In genomic region chr10:29012926-29013554, GRCh38 we compare ENCODE assay signal across 18 cellular contexts.
"Had no signal": no experiment of that assay in that cellular context is flagged by ENCODE, and none has a peak within 500 bp of the region (broad histone marks: within the 10 kb centered on the region; RNA-seq: fewer than 3 reads in every experiment).

No MANE protein-coding gene starts in this region.

- H3K27ac ChIP-seq: hepatocyte, left ventricle myocardium inferior, lower lobe of right lung, spleen, tibial artery, upper lobe of right lung, vagina had no signal

- H3K9me3 ChIP-seq: lower lobe of right lung, tibial artery, upper lobe of right lung, vagina had no signal

- DNase-seq: effector memory CD4-positive, alpha-beta T cell; foreskin melanocyte; head of caudate nucleus; kidney; left cardiac atrium; left ventricle myocardium inferior; lower lobe of right lung; midbrain; naive B cell; posterior cingulate gyrus; spleen; stimulated activated CD4-positive, alpha-beta T cell treated with anti-CD3 and anti-CD28 coated beads, Interleukin-15, amount 100 ng/mL, for 24 hours; stimulated activated CD4-positive, alpha-beta T cell treated with anti-CD3 and anti-CD28 coated beads, Interleukin-1b, Interleukin-23, amount 100 ng/mL, for 48 hours; stimulated activated CD4-positive, alpha-beta T cell treated with anti-CD3 and anti-CD28 coated beads, Interleukin-4, amount 100 ng/mL, for 24 hours; tibial artery; upper lobe of right lung had no signal

- H3K36me3 ChIP-seq: left ventricle myocardium inferior, lower lobe of right lung, spleen, tibial artery, upper lobe of right lung, vagina had no signal

- H3K27me3 ChIP-seq: hepatocyte, spleen, tibial artery, upper lobe of right lung, vagina had no signal

- H3K79me2 ChIP-seq: hepatocyte had no signal

- H3K4me3 ChIP-seq: hepatocyte, left ventricle myocardium inferior, lower lobe of right lung, spleen, tibial artery, upper lobe of right lung, vagina had no signal

- H2AFZ ChIP-seq: hepatocyte had no signal

- H3K4me2 ChIP-seq: hepatocyte had no signal

- H3K4me1 ChIP-seq: left ventricle myocardium inferior, lower lobe of right lung, spleen, upper lobe of right lung, vagina had no signal
